ENCODE assay signal across 20 cellular contexts in the genomic region with DNA sequence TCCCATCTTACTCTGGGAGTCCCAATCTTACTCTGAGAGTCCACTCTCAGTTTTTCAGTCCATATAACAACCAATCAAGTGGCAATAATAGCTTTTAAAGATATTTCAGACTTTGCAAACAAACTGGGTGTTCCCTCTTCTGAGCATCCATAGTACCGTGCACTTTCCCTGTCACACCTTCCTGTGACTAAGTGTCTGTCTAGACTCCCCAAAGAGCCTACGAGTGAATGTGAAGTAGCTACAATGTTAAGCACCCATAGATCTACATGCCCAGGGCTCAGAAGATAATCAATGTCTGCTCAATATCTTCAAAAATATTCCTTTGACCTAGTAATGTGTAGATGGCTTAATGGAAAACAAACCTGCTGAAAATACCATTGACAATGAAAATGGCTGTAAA.
DNase-seq lines count a peak whose midpoint lies in the region; ATAC-seq, FAIRE-seq and TF ChIP-seq lines count a peak whose summit lies in the region.
"Had no signal": no experiment of that assay in that cellular context is flagged by ENCODE, and none has a peak within 500 bp of the region (broad histone marks: within the 10 kb centered on the region; RNA-seq: fewer than 3 reads in every experiment).

No MANE protein-coding gene starts in this region.

- intact Hi-C loops in GM12878 (cut with micrococcal nuclease; ENCODE audit: unreplicated experiment) = loop anchor here (5.0 kb wide), 2 partner anchors 70 to 160 kb away; no protein-coding TSS in a partner anchor

- TF ChIP-seq CTCF in GM12878 (IDR thresholded peaks at IDR 0.05 in 2 of 3, conservative IDR thresholded peaks at IDR 0.05 in 1 of 3; ENCODE audit: control insufficient read depth in 2 of 3, extremely low read depth in 1 of 3, insufficient read depth in 1 of 3, low read depth in 3 of 3, low read length in 3 of 3) (no peak), endodermal cell (conservative IDR thresholded peaks at IDR 0.05) (no peak)

- in situ Hi-C loops in GM12878 (cut with MboI) = no loop called here

- H3K27ac Mint-ChIP-seq in CD4-positive, CD25-positive, alpha-beta regulatory T cell = peak overlapping the region in 2 of 3 donors; percentile 30 to 38
- no peak overlapping the region for H3K27ac Mint-ChIP-seq in endodermal cell
- H3K27ac Mint-ChIP-seq: IgD-negative memory B cell had no signal

- no peaks in the 10 kb centered on the region for H4K20me1 ChIP-seq in GM12878 (ENCODE audit: control insufficient read depth, insufficient read depth)

- peak overlapping the region; percentile 43 for H3K4me2 ChIP-seq in GM12878 (ENCODE audit: control insufficient read depth, insufficient read depth)

- 41% methylated on average over 2 of the region's 2 CpGs for WGBS in GM12878 (ENCODE audit: insufficient coverage, insufficient replicate concordance, low lambda C conversion rate, missing lambda C conversion rate)
- WGBS in endodermal cell (ENCODE audit: insufficient coverage in 1 of 2, insufficient read length in 1 of 2), 2 experiments = 95 to 96% methylated on average over 2 of the region's 2 CpGs

- H3K9me3 ChIP-seq in CD4-positive, CD25-positive, alpha-beta regulatory T cell (ENCODE audit: control insufficient read depth in 2 of 2, low read length in 2 of 2) = peaks cover 3% of the 10 kb centered on the region in 2 experiments
- H3K9me3 ChIP-seq in GM12878 (replicated peaks; ENCODE audit: control insufficient read depth, insufficient read depth, low read length) (peaks cover 22% of the 10 kb centered on the region), endodermal cell (ENCODE audit: control insufficient read depth, low read length) (peaks cover 21% of the 10 kb centered on the region)
- H3K9me3 ChIP-seq: ascending aorta, upper lobe of left lung had no signal

- peak overlapping the region; percentile 44 for H3K27ac ChIP-seq in CD4-positive, CD25-positive, alpha-beta regulatory T cell (ENCODE audit: insufficient read depth, low read length, poor library complexity, severe bottlenecking)
- H3K27ac ChIP-seq in GM12878 (ENCODE audit: control insufficient read depth, insufficient read depth) = peak overlapping the region; percentile 75
- no peak overlapping the region for H3K27ac ChIP-seq in endodermal cell (ENCODE audit: low read depth, low read length)
- H3K27ac ChIP-seq: ascending aorta, upper lobe of left lung, VCaP had no signal

- H3K4me3 ChIP-seq in CD4-positive, CD25-positive, alpha-beta regulatory T cell (ENCODE audit: low read depth, low read length) = peak overlapping the region; percentile 21
- H3K4me3 ChIP-seq in GM12878 = no peak overlapping the region
- no peak overlapping the region for H3K4me3 ChIP-seq in endodermal cell (ENCODE audit: low read length)
- H3K4me3 ChIP-seq: ascending aorta, upper lobe of left lung had no signal

- peaks cover 0 to 16% (median 6%) of the 10 kb centered on the region in 7 donors for H3K9me3 Mint-ChIP-seq in CD4-positive, CD25-positive, alpha-beta regulatory T cell
- peaks cover 34% of the 10 kb centered on the region for H3K9me3 Mint-ChIP-seq in endodermal cell

- no peak for TF ChIP-seq RAD21 in GM12878 (IDR thresholded peaks at IDR 0.05; ENCODE audit: insufficient read depth, low read depth, low read length)

- DNase-seq in CD4-positive, CD25-positive, alpha-beta regulatory T cell = no peak
- DNase-seq in GM12878 (ENCODE audit: low read depth, low spot score) (no peak), DMS79 treated with DMSO at 0.1 percent for 48 hours (lab: John Stamatoyannopoulos, UW) (no peak), endodermal cell (no peak)
- DNase-seq: ACHN, activated gamma-delta T cell treated with Interleukin-2 at 50 U/mL for 16 hours, EL, foreskin melanocyte, NCI-H82, upper lobe of left lung had no signal

- ATAC-seq in CD4-positive, CD25-positive, alpha-beta regulatory T cell (ENCODE audit: low read depth in 2 of 2) = no peak
- ATAC-seq in GM19452 (IDR thresholded peaks at IDR 0.05; ENCODE audit: unreplicated experiment) (peak; percentile 8), HG02885 (IDR thresholded peaks at IDR 0.05; ENCODE audit: poor library complexity, unreplicated experiment) (peak; percentile 15), GM12878 (peak; percentile 56), HG02970 (IDR thresholded peaks at IDR 0.05; ENCODE audit: low FRiP score, unreplicated experiment) (no peak), HG02571 (IDR thresholded peaks at IDR 0.05; ENCODE audit: unreplicated experiment) (no peak)
- ATAC-seq: HCT116, left lobe of liver, Panc1 had no signal

- TF ChIP-seq EP300 in GM12878 (IDR thresholded peaks at IDR 0.05; ENCODE audit: borderline replicate concordance in 1 of 2, control insufficient read depth in 1 of 2, low read depth in 2 of 2, low read length in 2 of 2) = no peak

- peaks cover 48% of the 10 kb centered on the region for H3K36me3 Mint-ChIP-seq in CD4-positive, CD25-positive, alpha-beta regulatory T cell
- H3K36me3 Mint-ChIP-seq in endodermal cell (ENCODE audit: low read depth) = peaks cover 32% of the 10 kb centered on the region

- POLR2A ChIA-PET in GM12878 (lab: Charles Lee) = interaction anchor here (1.0 to 1.3 kb wide), 3 partner anchors 21 to 278 kb away, joined by 3 to 5 read pairs (median 4); no protein-coding TSS in a partner anchor

- FAIRE-seq in GM12878 (lab: Jason Lieb, UNC) = no peak

- no peak for TF ChIP-seq POLR2A in GM12878 (IDR thresholded peaks at IDR 0.05; ENCODE audit: low read depth, low read length)

- RAD21 ChIA-PET in GM12878 (lab: Charles Lee; ENCODE audit: unreplicated experiment) = interaction anchor here (0.5 to 1.9 kb wide), 8 partner anchors 13 to 165 kb away, joined by 3 to 7 read pairs (median 4); no protein-coding TSS in a partner anchor

- peaks cover 14% of the 10 kb centered on the region for H3K4me1 ChIP-seq in CD4-positive, CD25-positive, alpha-beta regulatory T cell (ENCODE audit: control insufficient read depth, insufficient read depth, low read length, poor library complexity, severe bottlenecking)
- H3K4me1 ChIP-seq in GM12878 (ENCODE audit: control insufficient read depth, insufficient read depth, low read length) = peaks cover 3% of the 10 kb centered on the region; the same call in 1 of the 2 replicates
- H3K4me1 ChIP-seq in endodermal cell (ENCODE audit: control insufficient read depth, insufficient read depth, low read length) = no peaks in the 10 kb centered on the region
- H3K4me1 ChIP-seq: ascending aorta had no signal

- peak overlapping the region in 1 of 4 donors; percentile 48 for H3K4me3 Mint-ChIP-seq in CD4-positive, CD25-positive, alpha-beta regulatory T cell
- no peak overlapping the region for H3K4me3 Mint-ChIP-seq in endodermal cell

- H3K79me2 ChIP-seq in GM12878 (ENCODE audit: control insufficient read depth, insufficient read depth, low read length) = peaks cover 40% of the 10 kb centered on the region

- no peaks in the 10 kb centered on the region for H3K27me3 Mint-ChIP-seq in CD4-positive, CD25-positive, alpha-beta regulatory T cell
- H3K27me3 Mint-ChIP-seq in endodermal cell (ENCODE audit: insufficient read depth) = no peaks in the 10 kb centered on the region
- H3K27me3 Mint-ChIP-seq: IgD-negative memory B cell had no signal

- peaks cover 21 to 55% (median 45%) of the 10 kb centered on the region in 4 donors for H3K4me1 Mint-ChIP-seq in CD4-positive, CD25-positive, alpha-beta regulatory T cell
- H3K4me1 Mint-ChIP-seq in endodermal cell = no peaks in the 10 kb centered on the region

- SMC1A ChIA-PET in GM12878 (lab: Charles Lee; ENCODE audit: uncharacterized antibody, unreplicated experiment) = interaction anchor here (0.9 to 4.4 kb wide), 15 partner anchors 10 to 278 kb away, joined by 3 to 41 read pairs (median 5); no protein-coding TSS in a partner anchor

- no peaks in the 10 kb centered on the region for H3K27me3 ChIP-seq in CD4-positive, CD25-positive, alpha-beta regulatory T cell (ENCODE audit: control insufficient read depth, insufficient read depth, low read length)
- H3K27me3 ChIP-seq in GM12878 (replicated peaks in 1 of 2; ENCODE audit: control insufficient read depth in 2 of 2, insufficient read depth in 2 of 2, low read length in 1 of 2) = no peaks in the 10 kb centered on the region
- H3K27me3 ChIP-seq in endodermal cell (ENCODE audit: control insufficient read depth, insufficient read depth, low read length, poor library complexity, severe bottlenecking) = no peaks in the 10 kb centered on the region
- H3K27me3 ChIP-seq: ascending aorta, upper lobe of left lung had no signal

- H3K9ac ChIP-seq in GM12878 (ENCODE audit: control insufficient read depth, insufficient read depth, low read length) (no peak overlapping the region), endodermal cell (ENCODE audit: extremely low read depth, low read length, poor library complexity, severe bottlenecking) (no peak overlapping the region)

- no peak overlapping the region for H2AFZ ChIP-seq in GM12878 (ENCODE audit: control insufficient read depth, low read depth, low read length)

- H3K36me3 ChIP-seq in CD4-positive, CD25-positive, alpha-beta regulatory T cell (ENCODE audit: control insufficient read depth, insufficient read depth, low read length) = peaks cover 34% of the 10 kb centered on the region
- H3K36me3 ChIP-seq in GM12878 (ENCODE audit: control insufficient read depth in 2 of 2, insufficient read depth in 2 of 2, low read length in 1 of 2) = peaks cover 5% of the 10 kb centered on the region in 2 experiments; a peak in 3 of 4 replicates
- peaks cover 13% of the 10 kb centered on the region for H3K36me3 ChIP-seq in endodermal cell (ENCODE audit: control insufficient read depth, insufficient read depth, low read length)

- no TSS peak for BruUV-seq in GM12878 (replicated peaks; lab: Mats Ljungman, UMichigan)

- CTCF ChIA-PET in GM12878 (lab: Yijun Ruan, JAX) = interaction anchor here (0.7 to 1.5 kb wide), 7 partner anchors 16 to 307 kb away, joined by 3 to 5 read pairs (median 4); no protein-coding TSS in a partner anchor

TF ChIP-seq in GM12878, 131 proteins besides CTCF, POLR2A, EP300 and RAD21:
- TF ChIP-seq, protein P1, sequence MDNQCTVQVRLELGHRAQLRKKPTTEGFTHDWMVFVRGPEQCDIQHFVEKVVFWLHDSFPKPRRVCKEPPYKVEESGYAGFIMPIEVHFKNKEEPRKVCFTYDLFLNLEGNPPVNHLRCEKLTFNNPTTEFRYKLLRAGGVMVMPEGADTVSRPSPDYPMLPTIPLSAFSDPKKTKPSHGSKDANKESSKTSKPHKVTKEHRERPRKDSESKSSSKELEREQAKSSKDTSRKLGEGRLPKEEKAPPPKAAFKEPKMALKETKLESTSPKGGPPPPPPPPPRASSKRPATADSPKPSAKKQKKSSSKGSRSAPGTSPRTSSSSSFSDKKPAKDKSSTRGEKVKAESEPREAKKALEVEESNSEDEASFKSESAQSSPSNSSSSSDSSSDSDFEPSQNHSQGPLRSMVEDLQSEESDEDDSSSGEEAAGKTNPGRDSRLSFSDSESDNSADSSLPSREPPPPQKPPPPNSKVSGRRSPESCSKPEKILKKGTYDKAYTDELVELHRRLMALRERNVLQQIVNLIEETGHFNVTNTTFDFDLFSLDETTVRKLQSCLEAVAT (IDR thresholded peaks at IDR 0.05) = 0 out of 2 replicates have a peak, but pooled peaks have one; percentile 13
- no peak for TF ChIP-seq CBX3 (IDR thresholded peaks at IDR 0.05; ENCODE audit: borderline replicate concordance, low read depth)

Comparison
In these comparisons a context has a peak if more than half of its experiments do, and no peak if none do; other contexts are left out.
1. ATAC-seq: peak in GM19452 (single experiment), HG02885 (single experiment) and GM12878 (single experiment); none in CD4-positive, CD25-positive, alpha-beta regulatory T cell (0 of 2), HG02970 (single experiment) and HG02571 (single experiment).